In genomic region chr12:52193991-52194390, GRCh38 we compare ENCODE assay signal across 16 cellular contexts. TPM values are rescaled to one million over a fixed set of nuclear protein-coding genes. Genes with fewer than 3 reads are reported as not detected.
DNase-seq lines count a peak whose midpoint lies in the region; ATAC-seq and TF ChIP-seq lines count a peak whose summit lies in the region.
"Had no signal": no experiment of that assay in that cellular context is flagged by ENCODE, and none has a peak within 500 bp of the region (broad histone marks: within the 10 kb centered on the region; RNA-seq: fewer than 3 reads in every experiment).

No MANE protein-coding gene starts in this region.

- peak overlapping the region; percentile 88 for H3K27ac Mint-ChIP-seq in HFFc6
- H3K27ac Mint-ChIP-seq: effector memory CD8-positive, alpha-beta T cell had no signal

- H3K9me3 ChIP-seq in SJSA1 (replicated peaks), result no peaks in the 10 kb centered on the region
- no peaks in the 10 kb centered on the region for H3K9me3 ChIP-seq in sigmoid colon

- peaks cover 2% of the 10 kb centered on the region for H3K27me3 Mint-ChIP-seq in HFFc6 (ENCODE audit: insufficient read depth)

- no peak for TF ChIP-seq EP300 in sigmoid colon (IDR thresholded peaks at IDR 0.05)

- TF ChIP-seq CTCF in HFFc6 (IDR thresholded peaks at IDR 0.05) (no peak), fibroblast of the aortic adventitia (IDR thresholded peaks at IDR 0.05; ENCODE audit: insufficient read depth, low read length) (no peak), retinal pigment epithelial cell (conservative IDR thresholded peaks at IDR 0.05; ENCODE audit: low read depth, low read length) (no peak), sigmoid colon (IDR thresholded peaks at IDR 0.05) (no peak)

- intact Hi-C loops in sigmoid colon (cut with DNase I), result no loop called here

- H3K4me1 Mint-ChIP-seq in HFFc6 (ENCODE audit: low read depth), result peaks cover 83% of the 10 kb centered on the region

- ATAC-seq in GM21528 (IDR thresholded peaks at IDR 0.05; ENCODE audit: low FRiP score, unreplicated experiment), result no peak
- ATAC-seq: effector memory CD8-positive, alpha-beta T cell; HepG2; left cardiac atrium had no signal

- 53 to 80% methylated on average over 6 of the region's 6 CpGs for WGBS in sigmoid colon, 2 donors

- H3K4me1 ChIP-seq in SJSA1 (replicated peaks), result peaks cover 78% of the 10 kb centered on the region
- peaks cover 0 to 57% (median 43%) of the 10 kb centered on the region in 4 donors for H3K4me1 ChIP-seq in sigmoid colon

- H3K4me3 Mint-ChIP-seq in HFFc6, result no peak overlapping the region; the same call in 1 of the 2 replicates
- H3K4me3 Mint-ChIP-seq: effector memory CD8-positive, alpha-beta T cell had no signal

- DNase-seq in HFFc6 (no peak), SJSA1 (ENCODE audit: low read depth in 1 of 2, low spot score in 2 of 2) (peak in 1 of 2 experiments; percentile 63), fibroblast of the aortic adventitia (ENCODE audit: low read depth) (peak; percentile 41), retinal pigment epithelial cell (ENCODE audit: low read depth) (peak; percentile 81), sigmoid colon (no peak), GF-D8 (lab: John Stamatoyannopoulos, UW) (no peak), COLO668 (lab: John Stamatoyannopoulos, UW; ENCODE audit: unreplicated experiment) (no peak)
- DNase-seq: activated CD4-positive, alpha-beta T cell treated with anti-CD3 and anti-CD28 coated beads for 1 hour; activated T-cell treated with anti-CD3 and anti-CD28 coated beads, Interleukin-2, amount 50 U/mL, for 1 hour; amygdala; effector memory CD8-positive, alpha-beta T cell; left cardiac atrium; NCI-H1694 had no signal

- no peaks in the 10 kb centered on the region for H3K9me3 Mint-ChIP-seq in HFFc6
- H3K9me3 Mint-ChIP-seq: effector memory CD8-positive, alpha-beta T cell had no signal

- H3K36me3 ChIP-seq in SJSA1, result no peaks in the 10 kb centered on the region
- no peaks in the 10 kb centered on the region for H3K36me3 ChIP-seq in sigmoid colon

- no peaks in the 10 kb centered on the region for H3K36me3 Mint-ChIP-seq in HFFc6 (ENCODE audit: low read depth)

- no peak for TF ChIP-seq POLR2A in sigmoid colon (IDR thresholded peaks at IDR 0.05)

- no peak overlapping the region for H3K4me3 ChIP-seq in SJSA1
- H3K4me3 ChIP-seq in fibroblast of the aortic adventitia (ENCODE audit: low read depth, low read length), result no peak overlapping the region
- H3K4me3 ChIP-seq in retinal pigment epithelial cell (ENCODE audit: low read length), result no peak overlapping the region
- H3K4me3 ChIP-seq in sigmoid colon, result no peak overlapping the region

- H3K27ac ChIP-seq in SJSA1 (peak overlapping the region; percentile 91), sigmoid colon (peak overlapping the region in 2 of 4 donors; percentile 1 to 80)

- H3K27me3 ChIP-seq in SJSA1 (replicated peaks), result no peaks in the 10 kb centered on the region
- H3K27me3 ChIP-seq in sigmoid colon, result no peaks in the 10 kb centered on the region

RNA-seq across cellular contexts. Expression of gene KRT80, which starts 2.2 kb away (rescaled TPM):
- total RNA-seq in HFFc6 (2021; fragmentation: NEBNext Ultra II Directional; extraction: Animal tissue kit (Norgen Biotek cat#: 25700)), result 1 to 10 TPM; 2.3 to 3.7 (median 2.8) TPM
- total RNA-seq in SJSA1 (2014; rRNA removed; shearing (Covaris generic)), result 1.5 and 4.0 TPM in 2 replicates
- total RNA-seq in fibroblast of the aortic adventitia (ENCODE audit: low replicate concordance) (0.25 and 0.36 TPM in 2 replicates), sigmoid colon (not detected)
- under 1 TPM in 2 of 3 donors, not detected in 1; under 0.01 to 0.34 TPM for polyA plus RNA-seq in sigmoid colon
- polyA plus RNA-seq: neural cell had no signal

RNA-seq across cellular contexts. Expression of gene KRT7, which starts 39.1 kb away (rescaled TPM):
- 100 to 1,000 TPM in 2 of 6 experiments, 10 to 100 TPM in 4; 62.7 to 379 (median 67.5) TPM for total RNA-seq in HFFc6 (2021; fragmentation: NEBNext Ultra II Directional; extraction: Animal tissue kit (Norgen Biotek cat#: 25700))
- total RNA-seq in SJSA1 (2014; rRNA removed; shearing (Covaris generic)), result 2.1 and 16.1 TPM in 2 replicates
- total RNA-seq in fibroblast of the aortic adventitia (ENCODE audit: low replicate concordance), result 1.4 and 20.0 TPM in 2 replicates
- 1 to 10 TPM in 1 of 4 donors, under 1 TPM in 1, not detected in 2; 0.27 to 3.2 TPM for total RNA-seq in sigmoid colon
- polyA plus RNA-seq in sigmoid colon, result 10 to 100 TPM in 1 of 3 donors, 1 to 10 TPM in 2; 1.2 to 12.0 (median 2.4) TPM
- total RNA-seq: HepG2 had no signal
- polyA plus RNA-seq: neural cell had no signal

Comparison
In these comparisons a context has a peak if more than half of its experiments do, and no peak if none do; other contexts are left out.
1. DNase-seq: peak in fibroblast of the aortic adventitia (single experiment) and retinal pigment epithelial cell (single experiment); none in HFFc6 (single experiment), sigmoid colon (single experiment), GF-D8 (single experiment) and COLO668 (single experiment).